ENCODE assay signal across 1 cellular context in the genomic region with DNA sequence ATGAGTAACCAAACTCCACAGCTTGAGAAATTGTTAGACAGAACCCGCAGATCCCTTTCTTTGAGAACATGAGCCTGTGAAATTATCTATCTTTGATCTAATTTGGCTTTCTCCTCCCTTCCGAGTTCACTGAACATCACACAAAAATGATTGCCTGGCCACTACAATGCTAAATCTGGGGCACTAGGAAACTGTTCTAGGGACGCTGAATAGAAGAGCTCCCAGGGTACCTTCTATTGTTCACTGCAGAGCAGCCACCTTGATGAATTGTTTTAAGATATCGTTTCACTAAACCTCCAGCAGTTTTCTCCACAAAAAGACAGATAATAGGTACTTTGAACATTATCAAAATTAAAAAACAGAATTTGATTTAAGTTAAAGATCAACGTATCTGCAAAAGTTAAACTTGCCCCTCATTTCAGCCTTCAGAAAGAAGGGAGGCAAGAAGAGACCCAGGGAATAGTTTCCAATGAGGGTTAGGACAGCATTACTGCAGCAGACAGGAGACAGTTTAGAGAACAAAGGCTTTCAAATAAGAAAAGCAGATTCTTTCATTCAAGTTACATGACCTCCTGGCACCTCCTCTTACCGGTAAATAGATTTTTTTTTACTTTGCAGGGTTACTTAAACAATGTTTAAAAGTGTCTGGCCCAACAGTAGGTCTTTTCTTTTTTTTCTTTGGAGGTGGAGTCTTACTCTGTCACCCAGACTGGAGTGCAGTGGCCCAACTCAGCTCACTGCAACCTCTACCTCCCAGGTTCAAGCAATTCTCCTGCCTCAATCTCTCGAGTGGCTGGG.
TF ChIP-seq lines count a peak whose summit lies in the region.

No MANE protein-coding gene starts in this region.

TF ChIP-seq in H1, 55 proteins besides CTCF, POLR2A, EP300 and RAD21:
- peak; percentile 18 for TF ChIP-seq POLR2AphosphoS5 (IDR thresholded peaks at IDR 0.05; ENCODE audit: low read depth, low read length)
- TF ChIP-seq, protein P1, sequence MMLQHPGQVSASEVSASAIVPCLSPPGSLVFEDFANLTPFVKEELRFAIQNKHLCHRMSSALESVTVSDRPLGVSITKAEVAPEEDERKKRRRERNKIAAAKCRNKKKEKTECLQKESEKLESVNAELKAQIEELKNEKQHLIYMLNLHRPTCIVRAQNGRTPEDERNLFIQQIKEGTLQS (IDR thresholded peaks at IDR 0.05; ENCODE audit: insufficient read depth, low read depth, low read length): no peak
- TF ChIP-seq, protein P2, sequence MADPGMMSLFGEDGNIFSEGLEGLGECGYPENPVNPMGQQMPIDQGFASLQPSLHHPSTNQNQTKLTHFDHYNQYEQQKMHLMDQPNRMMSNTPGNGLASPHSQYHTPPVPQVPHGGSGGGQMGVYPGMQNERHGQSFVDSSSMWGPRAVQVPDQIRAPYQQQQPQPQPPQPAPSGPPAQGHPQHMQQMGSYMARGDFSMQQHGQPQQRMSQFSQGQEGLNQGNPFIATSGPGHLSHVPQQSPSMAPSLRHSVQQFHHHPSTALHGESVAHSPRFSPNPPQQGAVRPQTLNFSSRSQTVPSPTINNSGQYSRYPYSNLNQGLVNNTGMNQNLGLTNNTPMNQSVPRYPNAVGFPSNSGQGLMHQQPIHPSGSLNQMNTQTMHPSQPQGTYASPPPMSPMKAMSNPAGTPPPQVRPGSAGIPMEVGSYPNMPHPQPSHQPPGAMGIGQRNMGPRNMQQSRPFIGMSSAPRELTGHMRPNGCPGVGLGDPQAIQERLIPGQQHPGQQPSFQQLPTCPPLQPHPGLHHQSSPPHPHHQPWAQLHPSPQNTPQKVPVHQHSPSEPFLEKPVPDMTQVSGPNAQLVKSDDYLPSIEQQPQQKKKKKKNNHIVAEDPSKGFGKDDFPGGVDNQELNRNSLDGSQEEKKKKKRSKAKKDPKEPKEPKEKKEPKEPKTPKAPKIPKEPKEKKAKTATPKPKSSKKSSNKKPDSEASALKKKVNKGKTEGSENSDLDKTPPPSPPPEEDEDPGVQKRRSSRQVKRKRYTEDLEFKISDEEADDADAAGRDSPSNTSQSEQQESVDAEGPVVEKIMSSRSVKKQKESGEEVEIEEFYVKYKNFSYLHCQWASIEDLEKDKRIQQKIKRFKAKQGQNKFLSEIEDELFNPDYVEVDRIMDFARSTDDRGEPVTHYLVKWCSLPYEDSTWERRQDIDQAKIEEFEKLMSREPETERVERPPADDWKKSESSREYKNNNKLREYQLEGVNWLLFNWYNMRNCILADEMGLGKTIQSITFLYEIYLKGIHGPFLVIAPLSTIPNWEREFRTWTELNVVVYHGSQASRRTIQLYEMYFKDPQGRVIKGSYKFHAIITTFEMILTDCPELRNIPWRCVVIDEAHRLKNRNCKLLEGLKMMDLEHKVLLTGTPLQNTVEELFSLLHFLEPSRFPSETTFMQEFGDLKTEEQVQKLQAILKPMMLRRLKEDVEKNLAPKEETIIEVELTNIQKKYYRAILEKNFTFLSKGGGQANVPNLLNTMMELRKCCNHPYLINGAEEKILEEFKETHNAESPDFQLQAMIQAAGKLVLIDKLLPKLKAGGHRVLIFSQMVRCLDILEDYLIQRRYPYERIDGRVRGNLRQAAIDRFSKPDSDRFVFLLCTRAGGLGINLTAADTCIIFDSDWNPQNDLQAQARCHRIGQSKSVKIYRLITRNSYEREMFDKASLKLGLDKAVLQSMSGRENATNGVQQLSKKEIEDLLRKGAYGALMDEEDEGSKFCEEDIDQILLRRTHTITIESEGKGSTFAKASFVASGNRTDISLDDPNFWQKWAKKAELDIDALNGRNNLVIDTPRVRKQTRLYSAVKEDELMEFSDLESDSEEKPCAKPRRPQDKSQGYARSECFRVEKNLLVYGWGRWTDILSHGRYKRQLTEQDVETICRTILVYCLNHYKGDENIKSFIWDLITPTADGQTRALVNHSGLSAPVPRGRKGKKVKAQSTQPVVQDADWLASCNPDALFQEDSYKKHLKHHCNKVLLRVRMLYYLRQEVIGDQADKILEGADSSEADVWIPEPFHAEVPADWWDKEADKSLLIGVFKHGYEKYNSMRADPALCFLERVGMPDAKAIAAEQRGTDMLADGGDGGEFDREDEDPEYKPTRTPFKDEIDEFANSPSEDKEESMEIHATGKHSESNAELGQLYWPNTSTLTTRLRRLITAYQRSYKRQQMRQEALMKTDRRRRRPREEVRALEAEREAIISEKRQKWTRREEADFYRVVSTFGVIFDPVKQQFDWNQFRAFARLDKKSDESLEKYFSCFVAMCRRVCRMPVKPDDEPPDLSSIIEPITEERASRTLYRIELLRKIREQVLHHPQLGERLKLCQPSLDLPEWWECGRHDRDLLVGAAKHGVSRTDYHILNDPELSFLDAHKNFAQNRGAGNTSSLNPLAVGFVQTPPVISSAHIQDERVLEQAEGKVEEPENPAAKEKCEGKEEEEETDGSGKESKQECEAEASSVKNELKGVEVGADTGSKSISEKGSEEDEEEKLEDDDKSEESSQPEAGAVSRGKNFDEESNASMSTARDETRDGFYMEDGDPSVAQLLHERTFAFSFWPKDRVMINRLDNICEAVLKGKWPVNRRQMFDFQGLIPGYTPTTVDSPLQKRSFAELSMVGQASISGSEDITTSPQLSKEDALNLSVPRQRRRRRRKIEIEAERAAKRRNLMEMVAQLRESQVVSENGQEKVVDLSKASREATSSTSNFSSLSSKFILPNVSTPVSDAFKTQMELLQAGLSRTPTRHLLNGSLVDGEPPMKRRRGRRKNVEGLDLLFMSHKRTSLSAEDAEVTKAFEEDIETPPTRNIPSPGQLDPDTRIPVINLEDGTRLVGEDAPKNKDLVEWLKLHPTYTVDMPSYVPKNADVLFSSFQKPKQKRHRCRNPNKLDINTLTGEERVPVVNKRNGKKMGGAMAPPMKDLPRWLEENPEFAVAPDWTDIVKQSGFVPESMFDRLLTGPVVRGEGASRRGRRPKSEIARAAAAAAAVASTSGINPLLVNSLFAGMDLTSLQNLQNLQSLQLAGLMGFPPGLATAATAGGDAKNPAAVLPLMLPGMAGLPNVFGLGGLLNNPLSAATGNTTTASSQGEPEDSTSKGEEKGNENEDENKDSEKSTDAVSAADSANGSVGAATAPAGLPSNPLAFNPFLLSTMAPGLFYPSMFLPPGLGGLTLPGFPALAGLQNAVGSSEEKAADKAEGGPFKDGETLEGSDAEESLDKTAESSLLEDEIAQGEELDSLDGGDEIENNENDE (IDR thresholded peaks at IDR 0.05; ENCODE audit: insufficient replicate concordance, low read length): peak; percentile 51
TF ChIP-seq in H1: peak in this region for 2.
